12 cellular contexts compared by ENCODE assay signal in genomic region chr4:41839945-41840854, GRCh38.
DNase-seq lines count a peak whose midpoint lies in the region; ATAC-seq lines count a peak whose summit lies in the region.
"Had no signal": no experiment of that assay in that cellular context is flagged by ENCODE, and none has a peak within 500 bp of the region (broad histone marks: within the 10 kb centered on the region; RNA-seq: fewer than 3 reads in every experiment).

No MANE protein-coding gene starts in this region.

- H3K36me3 Mint-ChIP-seq in stimulated activated effector memory CD8-positive, alpha-beta T cell treated with anti-CD3 and anti-CD28 coated beads, Interleukin-12 subunit alpha, Interleukin-12 subunit beta, amount 100 ng/mL, for 72 hours: no peaks in the 10 kb centered on the region

- H3K4me3 Mint-ChIP-seq in stimulated activated effector memory CD8-positive, alpha-beta T cell treated with anti-CD3 and anti-CD28 coated beads, Interleukin-12 subunit alpha, Interleukin-12 subunit beta, amount 100 ng/mL, for 72 hours: no peak overlapping the region
- H3K4me3 Mint-ChIP-seq: activated T-cell treated with anti-CD3 and anti-CD28 coated beads, Interleukin-2, amount 50 U/mL, for 24 hours; naive thymus-derived CD8-positive, alpha-beta T cell had no signal

- H3K27ac Mint-ChIP-seq in stimulated activated effector memory CD8-positive, alpha-beta T cell treated with anti-CD3 and anti-CD28 coated beads, Interleukin-12 subunit alpha, Interleukin-12 subunit beta, amount 100 ng/mL, for 72 hours: no peak overlapping the region
- H3K27ac Mint-ChIP-seq: activated T-cell treated with anti-CD3 and anti-CD28 coated beads, Interleukin-2, amount 50 U/mL, for 24 hours; naive thymus-derived CD8-positive, alpha-beta T cell had no signal

- H3K4me1 Mint-ChIP-seq in stimulated activated effector memory CD8-positive, alpha-beta T cell treated with anti-CD3 and anti-CD28 coated beads, Interleukin-12 subunit alpha, Interleukin-12 subunit beta, amount 100 ng/mL, for 72 hours: peaks cover 5% of the 10 kb centered on the region
- H3K4me1 Mint-ChIP-seq: naive thymus-derived CD8-positive, alpha-beta T cell had no signal

- peak; percentile 86 for ATAC-seq in GM21717 (IDR thresholded peaks at IDR 0.05; ENCODE audit: unreplicated experiment)
- peak; percentile 91 for ATAC-seq in stimulated activated effector memory CD8-positive, alpha-beta T cell treated with anti-CD3 and anti-CD28 coated beads, Interleukin-12 subunit alpha, Interleukin-12 subunit beta, amount 100 ng/mL, for 72 hours
- ATAC-seq: naive thymus-derived CD8-positive, alpha-beta T cell had no signal

- H3K9me3 Mint-ChIP-seq in stimulated activated effector memory CD8-positive, alpha-beta T cell treated with anti-CD3 and anti-CD28 coated beads, Interleukin-12 subunit alpha, Interleukin-12 subunit beta, amount 100 ng/mL, for 72 hours: peaks cover 4% of the 10 kb centered on the region
- H3K9me3 Mint-ChIP-seq: activated T-cell treated with anti-CD3 and anti-CD28 coated beads, Interleukin-2, amount 50 U/mL, for 24 hours had no signal

- DNase-seq in activated effector memory CD4-positive, alpha-beta T cell treated with anti-CD3 and anti-CD28 coated beads, Interleukin-2, amount 50 U/mL, for 16 hours: peak; percentile 65
- DNase-seq in activated effector memory CD4-positive, alpha-beta T cell treated with Interleukin-2 at 50 U/mL for 16 hours: no peak
- DNase-seq in HPDE6-E6E7 (ENCODE audit: extremely low spot score): peak; percentile 20
- peak in 1 of 2 donors; percentile 51 for DNase-seq in stimulated activated effector memory CD8-positive, alpha-beta T cell treated with anti-CD3 and anti-CD28 coated beads, Interleukin-12 subunit alpha, Interleukin-12 subunit beta, amount 100 ng/mL, for 72 hours (ENCODE audit: low spot score in 2 of 2)
- no peak for DNase-seq in NCI-H69 (lab: John Stamatoyannopoulos, UW)
- no peak for DNase-seq in stimulated activated naive CD4-positive, alpha-beta T cell (lab: John Stamatoyannopoulos, UW)
- no peak for DNase-seq in NCI-H1436 treated with DMSO at 0.1 percent for 48 hours (lab: John Stamatoyannopoulos, UW)
- DNase-seq: activated T-cell treated with anti-CD3 and anti-CD28 coated beads, Interleukin-2, amount 50 U/mL, for 24 hours; naive thymus-derived CD8-positive, alpha-beta T cell; NCI-H1436; small intestine had no signal

Comparison
In these comparisons a context has a peak if more than half of its experiments do, and no peak if none do; other contexts are left out.
1. DNase-seq: peak in activated effector memory CD4-positive, alpha-beta T cell treated with anti-CD3 and anti-CD28 coated beads, Interleukin-2, amount 50 U/mL, for 16 hours (single experiment) and HPDE6-E6E7 (single experiment); none in activated effector memory CD4-positive, alpha-beta T cell treated with Interleukin-2 at 50 U/mL for 16 hours (single experiment), NCI-H69 (single experiment), stimulated activated naive CD4-positive, alpha-beta T cell (0 of 6) and NCI-H1436 treated with DMSO at 0.1 percent for 48 hours (single experiment).